In genomic region chr10:101031796-101032636, GRCh38 we compare ENCODE assay signal across 8 cellular contexts. TPM values are rescaled to one million over a fixed set of nuclear protein-coding genes. Genes with fewer than 3 reads are reported as not detected.
A peak's percentile ranks its signal among the peaks of the same experiment; 100 is the strongest.
DNase-seq lines count a peak whose midpoint lies in the region; TF ChIP-seq lines count a peak whose summit lies in the region.

No MANE protein-coding gene starts in this region.

- H3K27ac ChIP-seq in HUES64 (ENCODE audit: low read depth, low read length) (no peak overlapping the region), parathyroid adenoma (peak overlapping the region; percentile 89), thymus (ENCODE audit: low read depth) (peak overlapping the region; percentile 87)

- TF ChIP-seq CTCF in parathyroid adenoma (IDR thresholded peaks at IDR 0.05): no peak

- peak overlapping the region; percentile 87 for H2AFZ ChIP-seq in parathyroid adenoma

- H3K4me3 ChIP-seq in HUES64 (ENCODE audit: low read length): peak overlapping the region; percentile 64
- H3K4me3 ChIP-seq in adipocyte (ENCODE audit: low read length): peak overlapping the region; percentile 84
- H3K4me3 ChIP-seq in parathyroid adenoma (ENCODE audit: low read depth, low read length): peak overlapping the region; percentile 89
- peak overlapping the region; percentile 55 for H3K4me3 ChIP-seq in thymus (ENCODE audit: low read length)

- WGBS in HUES64: 2% methylated on average over 47 of the region's 47 CpGs
- WGBS in thymus: under 1% methylated on average over 47 of the region's 47 CpGs

- H3K9ac ChIP-seq in HUES64 (ENCODE audit: low read depth, low read length): 0 out of 2 replicates have a peak overlapping the region, but pooled peaks have one; percentile 18
- peak overlapping the region; percentile 87 for H3K9ac ChIP-seq in adipocyte (ENCODE audit: low read length)
- H3K9ac ChIP-seq in parathyroid adenoma: no peak overlapping the region

- H3K9me3 ChIP-seq in HUES64 (ENCODE audit: insufficient read depth, low read depth, low read length) (no peaks in the 10 kb centered on the region), adipocyte (ENCODE audit: control insufficient read depth, low read length) (no peaks in the 10 kb centered on the region), parathyroid adenoma (ENCODE audit: control insufficient read depth, low read length) (no peaks in the 10 kb centered on the region), thymus (ENCODE audit: control insufficient read depth) (no peaks in the 10 kb centered on the region)

- peak overlapping the region; percentile 100 for H3K4me2 ChIP-seq in parathyroid adenoma (ENCODE audit: low read length)

- H3K4me1 ChIP-seq in HUES64 (ENCODE audit: insufficient read depth, low read length) (peaks cover 22% of the 10 kb centered on the region), adipocyte (ENCODE audit: control insufficient read depth, insufficient read depth, low read length) (peaks cover 22% of the 10 kb centered on the region), parathyroid adenoma (peaks cover 31% of the 10 kb centered on the region), thymus (ENCODE audit: control insufficient read depth, insufficient read depth, low read length) (peaks cover 8% of the 10 kb centered on the region)

- H3K36me3 ChIP-seq in HUES64 (ENCODE audit: insufficient read depth, low read length) (no peaks in the 10 kb centered on the region), adipocyte (ENCODE audit: control insufficient read depth, insufficient read depth, low read length, severe bottlenecking) (peaks cover 23% of the 10 kb centered on the region), parathyroid adenoma (ENCODE audit: control insufficient read depth, insufficient read depth, low read length) (no peaks in the 10 kb centered on the region), thymus (ENCODE audit: control insufficient read depth, insufficient read depth) (peaks cover 11% of the 10 kb centered on the region)

- H3K27me3 ChIP-seq in HUES64 (ENCODE audit: insufficient read depth, low read length) (peaks cover 71% of the 10 kb centered on the region), adipocyte (replicated peaks; ENCODE audit: control insufficient read depth, insufficient read depth, low read length) (no peaks in the 10 kb centered on the region), parathyroid adenoma (ENCODE audit: control insufficient read depth, insufficient read depth, low read length) (no peaks in the 10 kb centered on the region), thymus (ENCODE audit: control insufficient read depth, insufficient read depth) (peaks cover 8% of the 10 kb centered on the region)

- intact Hi-C loops in cardiac septum (cut with DNase I): loop anchor here (2.0 kb wide), 1 partner anchor 33 kb away; the partner anchor contains the start of gene LZTS2

- no peaks in the 10 kb centered on the region for H3K79me2 ChIP-seq in parathyroid adenoma

- DNase-seq in ELR (ENCODE audit: low read depth) (peak; percentile 75), SW480 (ENCODE audit: low spot score) (peak; percentile 72), adipocyte (ENCODE audit: low read depth) (peak; percentile 89), cardiac septum (ENCODE audit: low spot score) (peak; percentile 94), NCI-H2196 treated with DMSO at 0.1 percent for 48 hours (lab: John Stamatoyannopoulos, UW; ENCODE audit: unreplicated experiment) (no peak)

RNA-seq across cellular contexts. Expression of gene SFXN3, which starts 1.0 kb away (rescaled TPM):
- 1.0 TPM for polyA plus RNA-seq in HUES64 (2013, experiment 1 of 2)
- 0.76 TPM for polyA plus RNA-seq in HUES64 (2013, experiment 2 of 2)
- 30.8 TPM for total RNA-seq in cardiac septum
- polyA plus RNA-seq in thymus: 16.3 TPM

RNA-seq across cellular contexts. Expression of gene PDZD7, which starts 1.1 kb away (rescaled TPM):
- 0.30 TPM for polyA plus RNA-seq in HUES64 (2013, experiment 1 of 2)
- polyA plus RNA-seq in HUES64 (2013, experiment 2 of 2): 0.19 TPM
- total RNA-seq in cardiac septum: 0.40 TPM
- 1.4 TPM for polyA plus RNA-seq in thymus

RNA-seq across cellular contexts. Expression of gene KAZALD1, which starts 29.8 kb away (rescaled TPM):
- 0.55 TPM for polyA plus RNA-seq in HUES64 (2013, experiment 1 of 2)
- polyA plus RNA-seq in HUES64 (2013, experiment 2 of 2): 1.4 TPM
- 12.1 TPM for total RNA-seq in cardiac septum
- polyA plus RNA-seq in thymus: 2.3 TPM

RNA-seq across cellular contexts. Expression of gene LZTS2, which starts 32.4 kb away (rescaled TPM):
- polyA plus RNA-seq in HUES64 (2013, experiment 1 of 2): 44.8 TPM
- 56.4 TPM for polyA plus RNA-seq in HUES64 (2013, experiment 2 of 2)
- 47.2 TPM for total RNA-seq in cardiac septum
- 44.7 TPM for polyA plus RNA-seq in thymus

RNA-seq across cellular contexts. Expression of gene TWNK, which starts 44.7 kb away (rescaled TPM):
- polyA plus RNA-seq in HUES64 (2013, experiment 1 of 2): 24.2 TPM
- 17.8 TPM for polyA plus RNA-seq in HUES64 (2013, experiment 2 of 2)
- total RNA-seq in cardiac septum: 5.2 TPM
- 5.9 TPM for polyA plus RNA-seq in thymus
